ENCODE assay signal across 19 cellular contexts in the genomic region with DNA sequence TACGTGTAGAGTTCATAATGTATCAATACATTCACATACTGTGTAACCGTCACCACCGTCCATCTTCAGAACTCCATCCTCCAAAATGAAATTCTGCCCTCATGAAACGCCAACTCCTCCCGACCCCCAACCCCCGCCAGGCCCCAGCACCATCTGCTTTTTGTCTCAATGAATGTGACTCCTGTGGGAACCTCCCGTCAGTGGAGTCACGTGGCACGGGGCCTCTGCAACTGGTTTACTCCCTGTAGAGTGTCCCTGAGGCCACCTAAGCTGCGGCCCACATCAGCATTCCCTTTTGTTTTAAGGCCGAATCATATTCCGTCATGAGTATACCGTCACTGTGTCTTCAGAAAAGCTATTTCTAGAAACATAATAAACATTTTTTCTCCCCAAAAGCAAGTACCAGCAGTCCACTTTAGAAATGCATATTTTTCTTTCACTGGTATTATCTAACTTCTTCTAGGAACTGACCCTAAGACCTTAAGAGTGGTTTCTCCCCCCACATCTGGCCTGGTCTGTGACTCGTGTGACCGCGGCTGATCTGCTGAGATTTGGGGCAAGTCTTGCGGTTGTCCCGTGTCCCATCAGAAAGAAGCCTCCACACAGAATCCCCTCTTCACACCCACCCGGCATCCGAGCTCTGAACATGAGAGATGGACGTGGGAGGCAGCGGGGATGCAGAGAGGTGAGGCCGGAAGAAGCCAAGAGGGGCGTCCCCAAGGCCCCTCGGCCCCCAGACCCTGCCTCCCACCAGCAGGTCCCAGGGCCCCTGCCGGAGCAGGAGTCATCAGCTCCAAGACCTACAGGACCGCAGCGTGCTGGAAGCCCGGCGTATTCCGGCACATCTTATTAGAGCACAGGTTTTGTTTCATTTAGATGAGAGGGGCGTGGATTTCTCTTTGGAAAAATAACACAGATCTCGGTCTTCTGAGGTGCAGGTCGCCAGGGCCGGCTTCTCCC. TPM values are rescaled to one million over a fixed set of nuclear protein-coding genes. Genes with fewer than 3 reads are reported as not detected.
A peak's percentile ranks its signal among the peaks of the same experiment; 100 is the strongest.
DNase-seq lines count a peak whose midpoint lies in the region; ATAC-seq and TF ChIP-seq lines count a peak whose summit lies in the region.
"Had no signal": no experiment of that assay in that cellular context is flagged by ENCODE, and none has a peak within 500 bp of the region (broad histone marks: within the 10 kb centered on the region; RNA-seq: fewer than 3 reads in every experiment).

No MANE protein-coding gene starts in this region.

- TF ChIP-seq CTCF in right atrium auricular region (IDR thresholded peaks at IDR 0.05) = no peak
- TF ChIP-seq CTCF in lower lobe of right lung (IDR thresholded peaks at IDR 0.05) = no peak
- no peak for TF ChIP-seq CTCF in endodermal cell (conservative IDR thresholded peaks at IDR 0.05)

- H3K9me3 ChIP-seq in right atrium auricular region (no peaks in the 10 kb centered on the region), lower lobe of right lung (no peaks in the 10 kb centered on the region), aorta (ENCODE audit: control insufficient read depth, low read length) (no peaks in the 10 kb centered on the region), endodermal cell (ENCODE audit: control insufficient read depth, low read length) (no peaks in the 10 kb centered on the region)
- H3K9me3 ChIP-seq: SJCRH30 had no signal

- H3K9ac ChIP-seq in endodermal cell (ENCODE audit: extremely low read depth, low read length, poor library complexity, severe bottlenecking) = no peak overlapping the region
- H3K9ac ChIP-seq: GM23248 had no signal

- H3K36me3 Mint-ChIP-seq in endodermal cell (ENCODE audit: low read depth) = no peaks in the 10 kb centered on the region

- no peak overlapping the region for H3K27ac ChIP-seq in right atrium auricular region
- no peak overlapping the region for H3K27ac ChIP-seq in lower lobe of right lung
- H3K27ac ChIP-seq in aorta (ENCODE audit: low read depth in 1 of 2, low read length in 2 of 2) = no peak overlapping the region
- no peak overlapping the region for H3K27ac ChIP-seq in endodermal cell (ENCODE audit: low read depth, low read length)
- H3K27ac ChIP-seq: C4-2B, GM23248, SJCRH30 had no signal

- no peaks in the 10 kb centered on the region for H3K4me1 Mint-ChIP-seq in endodermal cell

- WGBS in aorta, 2 donors = 65 to 68% methylated on average over 35 of the region's 35 CpGs
- WGBS in endodermal cell (ENCODE audit: insufficient coverage in 1 of 2, insufficient read length in 1 of 2), 2 experiments = 85 to 87% methylated on average over 27 to 35 of the region's 35 CpGs

- intact Hi-C loops in cardiac septum (cut with DNase I) = no loop called here
- intact Hi-C loops in lower lobe of right lung (cut with DNase I) = no loop called here
- intact Hi-C loops in aorta (cut with DNase I) = no loop called here

- ATAC-seq in lower lobe of right lung (no peak), aorta (ENCODE audit: low FRiP score) (no peak)

- H3K4me3 ChIP-seq in right atrium auricular region = no peak overlapping the region
- no peak overlapping the region for H3K4me3 ChIP-seq in lower lobe of right lung
- no peak overlapping the region for H3K4me3 ChIP-seq in aorta (ENCODE audit: low read length in 2 of 2)
- no peak overlapping the region for H3K4me3 ChIP-seq in endodermal cell (ENCODE audit: low read length)
- H3K4me3 ChIP-seq: GM23248, SJCRH30 had no signal

- no peak overlapping the region for H3K4me3 Mint-ChIP-seq in endodermal cell

- no peaks in the 10 kb centered on the region for H3K9me3 Mint-ChIP-seq in endodermal cell

- H3K27me3 ChIP-seq in right atrium auricular region (no peaks in the 10 kb centered on the region), lower lobe of right lung (ENCODE audit: low read depth) (peaks cover 12% of the 10 kb centered on the region), aorta (ENCODE audit: control insufficient read depth in 1 of 2, insufficient read depth in 2 of 2, low read length in 1 of 2) (no peaks in the 10 kb centered on the region), endodermal cell (ENCODE audit: control insufficient read depth, insufficient read depth, low read length, poor library complexity, severe bottlenecking) (no peaks in the 10 kb centered on the region)
- H3K27me3 ChIP-seq: SJCRH30 had no signal

- H3K27me3 Mint-ChIP-seq in endodermal cell (ENCODE audit: insufficient read depth) = no peaks in the 10 kb centered on the region

- H3K27ac Mint-ChIP-seq in endodermal cell = no peak overlapping the region

- DNase-seq in cardiac septum (ENCODE audit: low spot score) = peak; percentile 66
- no peak for DNase-seq in right atrium auricular region (ENCODE audit: low spot score)
- DNase-seq in SK-N-DZ (ENCODE audit: low spot score) = peak; percentile 56
- DNase-seq in lower lobe of right lung = peak; percentile 34
- peak; percentile 35 to 63 for DNase-seq in aorta
- no peak for DNase-seq in activated CD4-positive, CD25-positive, alpha-beta regulatory T cell treated with anti-CD3 and anti-CD28 coated beads, Interleukin-2, amount 50 U/mL, for 72 hours
- no peak for DNase-seq in endodermal cell
- DNase-seq: GF-D8, GM23248, HCEC 1CT, KG1, NCI-H1436 treated with DMSO at 0.1 percent for 48 hours, NCI-H345, NCI-H526, SJCRH30 had no signal

- H3K36me3 ChIP-seq in right atrium auricular region = no peaks in the 10 kb centered on the region
- no peaks in the 10 kb centered on the region for H3K36me3 ChIP-seq in lower lobe of right lung
- no peaks in the 10 kb centered on the region for H3K36me3 ChIP-seq in aorta (ENCODE audit: control insufficient read depth in 1 of 2, insufficient read depth in 2 of 2, low read length in 1 of 2)
- H3K36me3 ChIP-seq in endodermal cell (ENCODE audit: control insufficient read depth, insufficient read depth, low read length) = no peaks in the 10 kb centered on the region
- H3K36me3 ChIP-seq: SJCRH30 had no signal

- H3K4me1 ChIP-seq in right atrium auricular region (no peaks in the 10 kb centered on the region), lower lobe of right lung (no peaks in the 10 kb centered on the region), aorta (ENCODE audit: control insufficient read depth in 1 of 2, insufficient read depth in 2 of 2, low read length in 2 of 2) (no peaks in the 10 kb centered on the region), endodermal cell (ENCODE audit: control insufficient read depth, insufficient read depth, low read length) (no peaks in the 10 kb centered on the region)
- H3K4me1 ChIP-seq: SJCRH30 had no signal

RNA-seq across cellular contexts. Expression of a gene that starts 38.3 kb away (rescaled TPM):
- total RNA-seq in cardiac septum (0.19 TPM), right atrium auricular region (under 1 TPM in 1 of 2 donors, not detected in 1; 0.16 TPM), lower lobe of right lung (0.12 TPM), aorta (under 1 TPM; 0.23 to 0.30 TPM), endodermal cell (under 1 TPM in 1 of 2 donors, not detected in 1; 0.18 TPM)
- 0.02 and 0.10 TPM in 2 replicates for polyA plus RNA-seq in SK-N-DZ (2014; cell fraction: cytosol; rRNA removed)
- 0.32 TPM in 1 of 2 replicates, not detected in the other for polyA plus RNA-seq in SK-N-DZ (2014; cell fraction: nucleus; rRNA removed)
- polyA plus RNA-seq in aorta = under 1 TPM in 1 of 2 donors, not detected in 1; 0.56 TPM
- polyA plus RNA-seq in endodermal cell (2013, experiment 1 of 2) = 0.85 TPM
- polyA plus RNA-seq in endodermal cell (2013, experiment 2 of 2) = 0.66 TPM
- total RNA-seq: A673, Daoy, GM23248, RPMI7951 had no signal
- polyA plus RNA-seq: GM23248 had no signal

Comparison
In these comparisons a context has a peak if more than half of its experiments do, and no peak if none do; other contexts are left out.
1. DNase-seq: peak in cardiac septum (single experiment), SK-N-DZ (single experiment), lower lobe of right lung (single experiment) and aorta (2 of 2); none in right atrium auricular region (single experiment), activated CD4-positive, CD25-positive, alpha-beta regulatory T cell treated with anti-CD3 and anti-CD28 coated beads, Interleukin-2, amount 50 U/mL, for 72 hours (single experiment) and endodermal cell (single experiment).